In the genomic region with DNA sequence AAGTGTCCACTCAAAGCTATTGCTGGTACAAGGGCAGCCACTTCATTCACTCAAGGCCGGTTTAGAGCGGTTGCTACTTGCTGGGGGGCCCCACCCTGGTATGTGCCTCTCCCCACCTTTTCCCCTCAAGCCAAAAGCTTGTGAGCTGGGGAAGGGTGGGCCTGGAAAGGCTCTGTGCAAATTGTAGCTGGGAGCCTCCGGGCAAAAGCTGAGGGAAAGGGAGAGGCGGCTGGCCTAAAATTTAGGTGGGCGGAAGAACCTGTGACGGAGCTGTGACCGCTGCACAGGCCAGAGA, we compare ENCODE assay signal across 8 cellular contexts. TPM values are rescaled to one million over a fixed set of nuclear protein-coding genes. Genes with fewer than 3 reads are reported as not detected.
DNase-seq lines count a peak whose midpoint lies in the region; FAIRE-seq and TF ChIP-seq lines count a peak whose summit lies in the region.

No MANE protein-coding gene starts in this region.

- peak overlapping the region; percentile 72 for H3K9ac ChIP-seq in Karpas-422 (ENCODE audit: low read length)

- no peaks in the 10 kb centered on the region for H4K20me1 ChIP-seq in Karpas-422 (ENCODE audit: insufficient read depth, low read depth, low read length)

- no peaks in the 10 kb centered on the region for H3K9me2 ChIP-seq in Karpas-422 (replicated peaks; ENCODE audit: insufficient read depth, low read length)

- peaks cover 23% of the 10 kb centered on the region for H3K36me3 ChIP-seq in Karpas-422 (ENCODE audit: insufficient read depth, low read length)

- peaks cover 20% of the 10 kb centered on the region for H3K4me1 ChIP-seq in Karpas-422 (ENCODE audit: low read length)

- no peaks in the 10 kb centered on the region for H3K27me3 ChIP-seq in Karpas-422 (ENCODE audit: low read length)

- H3K9me3 ChIP-seq in Karpas-422 (ENCODE audit: low read length): no peaks in the 10 kb centered on the region

- H3K27me3 Mint-ChIP-seq in CD14-positive monocyte (ENCODE audit: low read depth in 3 of 3): peaks cover 3 to 7% (median 5%) of the 10 kb centered on the region in 3 donors
- H3K27me3 Mint-ChIP-seq in nephron progenitor cell (ENCODE audit: low read depth, poor library complexity): no peaks in the 10 kb centered on the region

- peak overlapping the region; percentile 69; the same call in 1 of the 2 replicates for H3K4me3 ChIP-seq in Karpas-422 (ENCODE audit: low read length)
- peak overlapping the region; percentile 83 for H3K4me3 ChIP-seq in coronary artery

- H3K36me3 Mint-ChIP-seq in CD14-positive monocyte (peaks cover 38 to 41% of the 10 kb centered on the region in 2 donors), nephron progenitor cell (ENCODE audit: low read depth) (peaks cover 49% of the 10 kb centered on the region)

- peaks cover 0 to 2% (median 0%) of the 10 kb centered on the region in 7 donors for H3K9me3 Mint-ChIP-seq in CD14-positive monocyte
- H3K9me3 Mint-ChIP-seq in nephron progenitor cell: no peaks in the 10 kb centered on the region

- intact Hi-C loops in CD14-positive monocyte (cut with micrococcal nuclease): loop anchor here in 1 of 2 donors (10.0 kb wide), 1 partner anchor 1169 kb away; a partner anchor contains a TSS

- FAIRE-seq in HTR-8/SVneo (lab: Jason Lieb, UNC): no peak

- H3K27ac Mint-ChIP-seq in CD14-positive monocyte (peak overlapping the region in 4 of 7 donors; percentile 13 to 71 (median 46)), nephron progenitor cell (no peak overlapping the region)

- no peak overlapping the region for H3K27ac ChIP-seq in Karpas-422 (ENCODE audit: low read length)
- H3K27ac ChIP-seq in coronary artery: peak overlapping the region; percentile 22 to 80

- no peak overlapping the region for H2AFZ ChIP-seq in Karpas-422 (ENCODE audit: low read length)

- peaks cover 13% of the 10 kb centered on the region for H3K79me2 ChIP-seq in Karpas-422 (ENCODE audit: low read length)

- DNase-seq in CD14-positive monocyte (ENCODE audit: low spot score) (no peak), Karpas-422 (no peak), coronary artery (ENCODE audit: low spot score) (no peak), nephron progenitor cell (no peak), HTR-8/SVneo (ENCODE audit: insufficient read length, low spot score) (no peak), HuH-7 (ENCODE audit: low spot score) (no peak)
- no peak for DNase-seq in activated CD4-positive, CD25-positive, alpha-beta regulatory T cell treated with anti-CD3 and anti-CD28 coated beads, Interleukin-2, amount 50 U/mL, for 72 hours
- DNase-seq in activated CD4-positive, alpha-beta T cell treated with anti-CD3 and anti-CD28 coated beads, Interleukin-2, amount 50 U/mL, for 1 hour: no peak

- peak overlapping the region; percentile 73 for H3K4me2 ChIP-seq in Karpas-422 (ENCODE audit: low read depth, low read length, poor library complexity, severe bottlenecking)

- peak overlapping the region; percentile 92 to 93 for H3K4me3 Mint-ChIP-seq in CD14-positive monocyte
- peak overlapping the region; percentile 91 for H3K4me3 Mint-ChIP-seq in nephron progenitor cell

- H3K4me1 Mint-ChIP-seq in CD14-positive monocyte (peaks cover 38% of the 10 kb centered on the region), nephron progenitor cell (peaks cover 26% of the 10 kb centered on the region)

- TF ChIP-seq CTCF in CD14-positive monocyte (IDR thresholded peaks at IDR 0.05) (no peak), coronary artery (IDR thresholded peaks at IDR 0.05) (no peak), nephron progenitor cell (IDR thresholded peaks at IDR 0.05) (no peak)

RNA-seq across cellular contexts. Expression of a gene that starts 0.3 kb away (rescaled TPM):
- polyA plus RNA-seq in CD14-positive monocyte: not detected
- total RNA-seq in Karpas-422 (2014; rRNA removed; shearing (Covaris generic); ENCODE audit: low replicate concordance): 8.2 and 16.4 TPM in 2 replicates

RNA-seq across cellular contexts. Expression of a gene that starts 17.6 kb away (rescaled TPM):
- 10 to 100 TPM; 16.6 to 19.1 TPM for polyA plus RNA-seq in CD14-positive monocyte
- total RNA-seq in Karpas-422 (2014; rRNA removed; shearing (Covaris generic); ENCODE audit: low replicate concordance): 0.75 and 7.1 TPM in 2 replicates
